Comparison of ENCODE assay signal across 6 cellular contexts in the genomic region with DNA sequence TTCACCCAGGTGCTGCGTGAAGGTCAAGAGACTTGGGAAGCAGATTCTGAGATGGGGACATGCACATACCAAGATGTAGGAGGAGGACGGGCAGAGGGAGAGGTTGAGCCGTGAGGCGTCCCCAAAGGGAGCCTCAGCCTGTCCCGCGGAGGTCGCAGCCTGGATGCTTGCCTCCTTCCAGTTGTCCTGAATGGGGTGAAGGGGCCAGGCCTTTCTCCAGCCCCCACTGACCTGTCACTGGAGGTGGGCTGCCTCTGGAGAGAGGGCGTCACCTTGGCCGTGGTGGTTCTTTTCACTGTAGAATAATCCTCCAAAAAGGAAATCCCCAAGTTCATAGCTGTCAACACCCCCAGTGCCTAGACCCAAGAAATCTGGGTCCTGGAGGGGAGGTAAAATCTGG.
"Had no signal": no experiment of that assay in that cellular context is flagged by ENCODE, and none has a peak within 500 bp of the region (broad histone marks: within the 10 kb centered on the region; RNA-seq: fewer than 3 reads in every experiment).

No MANE protein-coding gene starts in this region.

- H3K27ac ChIP-seq: HL-60 had no signal

- DNase-seq: IMR-90, KBM-7, KG1 had no signal

- ATAC-seq: HepG2, K562 had no signal

- H3K4me3 ChIP-seq: K562 had no signal
